9 cellular contexts compared by ENCODE assay signal in the genomic region with DNA sequence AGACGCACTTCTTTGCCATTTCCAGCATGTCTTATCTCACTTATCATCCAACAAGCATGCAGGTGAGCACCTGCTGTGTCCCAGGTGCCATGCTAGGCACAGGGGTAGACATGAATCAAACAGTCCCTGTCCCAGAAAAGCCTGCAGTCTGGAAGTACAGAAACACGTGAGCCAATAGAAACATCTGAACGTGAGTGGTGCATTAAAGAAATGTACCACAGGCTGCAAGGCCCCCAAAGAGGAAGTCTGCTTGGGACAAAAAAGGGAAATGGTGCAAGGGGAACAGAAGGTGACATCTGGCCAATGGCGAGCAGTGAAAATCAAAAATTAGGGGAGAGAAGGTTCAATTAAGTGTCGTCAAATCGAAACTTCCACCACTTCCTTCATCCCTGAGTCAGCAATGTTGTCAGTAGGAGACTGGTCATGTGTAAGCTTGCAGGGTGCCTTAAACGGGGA. TPM values are rescaled to one million over a fixed set of nuclear protein-coding genes. Genes with fewer than 3 reads are reported as not detected.
DNase-seq lines count a peak whose midpoint lies in the region; ATAC-seq, FAIRE-seq and TF ChIP-seq lines count a peak whose summit lies in the region.
"Had no signal": no experiment of that assay in that cellular context is flagged by ENCODE, and none has a peak within 500 bp of the region (broad histone marks: within the 10 kb centered on the region; RNA-seq: fewer than 3 reads in every experiment).

No MANE protein-coding gene starts in this region.

- no peak overlapping the region for H3K9ac ChIP-seq in kidney (ENCODE audit: low read length in 2 of 2)

- TF ChIP-seq CTCF in mucosa of descending colon (IDR thresholded peaks at IDR 0.05) (no peak), kidney (IDR thresholded peaks at IDR 0.05; ENCODE audit: borderline replicate concordance, extremely low read depth, insufficient read depth) (no peak)

- intact Hi-C loops in mucosa of descending colon (cut with DNase I, micrococcal nuclease) (loop anchor here in 1 of 2 donors (2.0 kb wide), 1 partner anchor 469 kb away; no protein-coding TSS in a partner anchor), kidney (cut with DNase I) (no loop called here)

- peaks cover 4% of the 10 kb centered on the region for H3K4me1 ChIP-seq in mucosa of descending colon (ENCODE audit: low read depth)
- peaks cover 0 to 12% of the 10 kb centered on the region in 2 donors for H3K4me1 ChIP-seq in kidney (ENCODE audit: control insufficient read depth in 1 of 2, insufficient read depth in 1 of 2, low read depth in 1 of 2, low read length in 2 of 2)

- peak; percentile 90 for DNase-seq in SKM-1 (lab: John Stamatoyannopoulos, UW; ENCODE audit: unreplicated experiment)
- DNase-seq in mucosa of descending colon: peak in 1 of 3 donors; percentile 16
- no peak for DNase-seq in central memory CD4-positive, alpha-beta T cell
- DNase-seq in kidney: no peak
- no peak for DNase-seq in epidermal melanocyte (ENCODE audit: insufficient read length, low spot score)

- H3K27ac ChIP-seq in kidney (ENCODE audit: low read depth in 2 of 2, low read length in 2 of 2): no peak overlapping the region

- H3K36me3 ChIP-seq in mucosa of descending colon (ENCODE audit: low read depth) (no peaks in the 10 kb centered on the region), kidney (ENCODE audit: control insufficient read depth in 1 of 2, insufficient read depth in 2 of 2, low read length in 2 of 2) (no peaks in the 10 kb centered on the region)

- FAIRE-seq in kidney (lab: Jason Lieb, UNC): no peak

- no peaks in the 10 kb centered on the region for H3K9me3 ChIP-seq in mucosa of descending colon
- no peaks in the 10 kb centered on the region for H3K9me3 ChIP-seq in kidney (ENCODE audit: control insufficient read depth in 1 of 2, low read length in 2 of 2)

- ATAC-seq in GM18502 (IDR thresholded peaks at IDR 0.05; ENCODE audit: poor library complexity, unreplicated experiment) (peak; percentile 43), HG02943 (IDR thresholded peaks at IDR 0.05; ENCODE audit: low read depth, unreplicated experiment) (peak; percentile 35), mucosa of descending colon (peak; percentile 35), HG03045 (IDR thresholded peaks at IDR 0.05; ENCODE audit: unreplicated experiment) (no peak)

- H3K4me3 ChIP-seq in mucosa of descending colon: no peak overlapping the region
- H3K4me3 ChIP-seq in kidney (ENCODE audit: low read length in 2 of 2): no peak overlapping the region
- H3K4me3 ChIP-seq: skin epidermis had no signal

RNA-seq across cellular contexts. Expression of gene TMEM247, which starts 17.6 kb away (rescaled TPM):
- total RNA-seq in mucosa of descending colon: not detected
- total RNA-seq in kidney: not detected
- not detected for polyA plus RNA-seq in kidney (ENCODE audit: insufficient read depth, low read depth, low replicate concordance)
